Comparison of ENCODE assay signal across 8 cellular contexts in genomic region chr2:201233192-201234166, GRCh38. TPM values are rescaled to one million over a fixed set of nuclear protein-coding genes. Genes with fewer than 3 reads are reported as not detected.
DNase-seq lines count a peak whose midpoint lies in the region; ATAC-seq and TF ChIP-seq lines count a peak whose summit lies in the region.

No MANE protein-coding gene starts in this region.

- no peaks in the 10 kb centered on the region; the same call in 1 of the 2 replicates for H3K9me3 ChIP-seq in PC-9 (ENCODE audit: insufficient read depth, low read depth)
- no peaks in the 10 kb centered on the region for H3K9me3 ChIP-seq in heart left ventricle
- H3K9me3 ChIP-seq in WERI-Rb-1 (ENCODE audit: severe bottlenecking) = no peaks in the 10 kb centered on the region

- H3K79me2 ChIP-seq in PC-9 (ENCODE audit: low read depth) = peaks cover 29% of the 10 kb centered on the region

- H3K9me2 ChIP-seq in PC-9 (ENCODE audit: insufficient read depth) = no peaks in the 10 kb centered on the region

- WGBS in heart left ventricle, 4 donors = 60 to 64% (median 61%) methylated on average over 17 of the region's 17 CpGs

- H3K4me1 ChIP-seq in PC-9 (replicated peaks; ENCODE audit: insufficient read depth) (peaks cover 39% of the 10 kb centered on the region), heart left ventricle (peaks cover 0 to 70% (median 16%) of the 10 kb centered on the region in 12 donors)

- no peak for TF ChIP-seq CTCF in PC-9 (conservative IDR thresholded peaks at IDR 0.05)
- no peak for TF ChIP-seq CTCF in heart left ventricle (IDR thresholded peaks at IDR 0.05)
- TF ChIP-seq CTCF in WERI-Rb-1 (IDR thresholded peaks at IDR 0.05; ENCODE audit: low read depth, low read length) = no peak

- peak; percentile 46 for DNase-seq in EH (ENCODE audit: low read depth)
- DNase-seq in HuH-7 (ENCODE audit: low spot score) = peak; percentile 66
- peak; percentile 83 to 87 for DNase-seq in PC-9
- DNase-seq in activated T-cell treated with anti-CD3 and anti-CD28 coated beads, Interleukin-2, amount 50 U/mL, for 48 hours = peak; percentile 90 to 91
- peak; percentile 50 to 72 (median 63) for DNase-seq in heart left ventricle
- DNase-seq in stimulated activated CD4-positive, alpha-beta T cell treated with anti-CD3 and anti-CD28 coated beads, Interleukin-12 subunit alpha, Interleukin-12 subunit beta, amount 100 ng/mL, for 24 hours (ENCODE audit: low read depth in 2 of 2) = peak; percentile 76 to 88
- no peak for DNase-seq in WERI-Rb-1

- no peaks in the 10 kb centered on the region for H4K20me1 ChIP-seq in PC-9 (ENCODE audit: insufficient read depth)

- peak in 1 of 2 donors; percentile 27 for TF ChIP-seq POLR2A in heart left ventricle (IDR thresholded peaks at IDR 0.05)

- CTCF ChIA-PET in PC-9 (lab: Charles Lee) = interaction anchor here (1.0 to 2.9 kb wide), 2 partner anchors 51 to 344 kb away, joined by 3 to 59 read pairs; partner anchors contain the start of genes CASP10, NIF3L1 and PPIL3

- TSS peak; percentile 68 for BruUV-seq in PC-9 (replicated peaks; lab: Mats Ljungman, UMichigan)

- intact Hi-C loops in PC-9 (cut with micrococcal nuclease; ENCODE audit: unreplicated experiment) (loop anchor here (1.0 to 10.0 kb wide), 7 partner anchors 115 to 621 kb away; partner anchors contain the start of genes ALS2, HYCC2, NDUFB3 and TMEM237), heart left ventricle (cut with DNase I) (loop anchor here in 9 of 10 donors (2.0 to 10.0 kb wide), 13 partner anchors 43 to 391 kb away; partner anchors contain the start of genes CFLAR (in 3 of the 9), CASP10 (in 2 of the 9), ORC2 (in 2 of the 9) and STRADB (in 1 of the 9))

- peak overlapping the region; percentile 93 for H3K4me2 ChIP-seq in PC-9

- no peaks in the 10 kb centered on the region; the same call in none of the 2 replicates for H3F3A ChIP-seq in PC-9 (ENCODE audit: insufficient read depth, low read depth)

- peak overlapping the region; percentile 86 for H2AFZ ChIP-seq in PC-9

- peak; percentile 88 for ATAC-seq in GM21529 (IDR thresholded peaks at IDR 0.05; ENCODE audit: unreplicated experiment)
- ATAC-seq in heart left ventricle = peak; percentile 35 to 80 (median 66)

- H3K27me3 ChIP-seq in PC-9 (ENCODE audit: insufficient read depth, low read depth) = no peaks in the 10 kb centered on the region
- H3K27me3 ChIP-seq in heart left ventricle = no peaks in the 10 kb centered on the region
- H3K27me3 ChIP-seq in WERI-Rb-1 (ENCODE audit: insufficient read depth, low read depth, severe bottlenecking) = no peaks in the 10 kb centered on the region

- peak overlapping the region; percentile 88 for H3K4me3 ChIP-seq in PC-9
- peak overlapping the region in 11 of 12 donors; percentile 13 to 64 (median 33) for H3K4me3 ChIP-seq in heart left ventricle
- H3K4me3 ChIP-seq in WERI-Rb-1 (ENCODE audit: low read depth, low read length) = no peak overlapping the region

- POLR2A ChIA-PET in PC-9 (lab: Charles Lee; ENCODE audit: unreplicated experiment) = interaction anchor here (0.5 to 1.4 kb wide), 8 partner anchors 15 to 777 kb away, joined by 3 to 12 read pairs (median 4); partner anchors contain the start of genes ALS2, CASP10 and NDUFB3

- H3K36me3 ChIP-seq in PC-9 (ENCODE audit: low read depth) (peaks cover 7% of the 10 kb centered on the region; the same call in 1 of the 2 replicates), heart left ventricle (no peaks in the 10 kb centered on the region), WERI-Rb-1 (no peaks in the 10 kb centered on the region)

- peak overlapping the region; percentile 62 for H3K27ac ChIP-seq in PC-9
- H3K27ac ChIP-seq in heart left ventricle = peak overlapping the region in 8 of 12 donors; percentile 19 to 74 (median 54)
- H3K27ac ChIP-seq in WERI-Rb-1 = no peak overlapping the region

RNA-seq across cellular contexts. Expression of gene CASP8, which starts 26.9 kb away (rescaled TPM):
- total RNA-seq in PC-9 (2021) = 42.4 and 48.2 TPM in 2 replicates
- 10 to 100 TPM in 1 of 9 donors, 1 to 10 TPM in 8; 2.0 to 15.7 (median 3.0) TPM for total RNA-seq in heart left ventricle
- 1 to 10 TPM; 1.8 to 2.9 TPM for polyA plus RNA-seq in heart left ventricle

RNA-seq across cellular contexts. Expression of gene CASP10, which starts 50.5 kb away (rescaled TPM):
- total RNA-seq in PC-9 (2021) (15.2 and 16.9 TPM in 2 replicates), heart left ventricle (10 to 100 TPM in 2 of 9 donors, 1 to 10 TPM in 7; 4.3 to 24.0 (median 5.8) TPM)
- 1 to 10 TPM; 2.8 to 3.5 TPM for polyA plus RNA-seq in heart left ventricle
